19 cellular contexts compared by ENCODE assay signal in genomic region chr1:60922304-60922703, GRCh38.
DNase-seq lines count a peak whose midpoint lies in the region; ATAC-seq and TF ChIP-seq lines count a peak whose summit lies in the region.
"Had no signal": no experiment of that assay in that cellular context is flagged by ENCODE, and none has a peak within 500 bp of the region (broad histone marks: within the 10 kb centered on the region; RNA-seq: fewer than 3 reads in every experiment).

No MANE protein-coding gene starts in this region.

- no peaks in the 10 kb centered on the region for H4K20me1 ChIP-seq in hepatocyte (ENCODE audit: insufficient read depth, poor library complexity, severe bottlenecking)

- intact Hi-C loops in psoas muscle (cut with DNase I), result no loop called here

- no peak overlapping the region for H3K4ac ChIP-seq in mesenchymal stem cell (ENCODE audit: low read depth in 1 of 2, low read length in 2 of 2)

- H3K4me2 ChIP-seq in hepatocyte (no peak overlapping the region), mesenchymal stem cell (ENCODE audit: low read length, poor library complexity, severe bottlenecking) (no peak overlapping the region)

- H3K4me3 ChIP-seq in adipocyte (ENCODE audit: low read length) (no peak overlapping the region), hepatocyte (no peak overlapping the region), psoas muscle (no peak overlapping the region), mesenchymal stem cell (ENCODE audit: insufficient read depth in 1 of 2, low read depth in 1 of 2, low read length in 2 of 2) (no peak overlapping the region)
- H3K4me3 ChIP-seq: MG63 had no signal

- 84% methylated on average over 4 of the region's 4 CpGs for WGBS in hepatocyte (ENCODE audit: low lambda C conversion rate, missing lambda C conversion rate)
- 40 to 77% (median 43%) methylated on average over 4 of the region's 4 CpGs for WGBS in psoas muscle, 3 donors
- 73% methylated on average over 4 of the region's 4 CpGs for WGBS in mesenchymal stem cell

- no peaks in the 10 kb centered on the region for H3K4me1 Mint-ChIP-seq in stimulated activated naive CD8-positive, alpha-beta T cell treated with anti-CD3 and anti-CD28 coated beads, Interleukin-15, amount 100 ng/mL, for 72 hours
- H3K4me1 Mint-ChIP-seq: activated naive CD8-positive, alpha-beta T cell treated with anti-CD3 and anti-CD28 coated beads, Interleukin-2, amount 10 ng/mL, durations not matched to agents 7 days and 5 days; CD4-positive, CD25-positive, alpha-beta regulatory T cell; naive B cell had no signal

- DNase-seq in Ammon's horn (ENCODE audit: low spot score) (peak; percentile 32), adipocyte (ENCODE audit: low read depth) (peak; percentile 57), hepatocyte (ENCODE audit: low spot score) (peak; percentile 20), psoas muscle (peak; percentile 29 to 65), mesenchymal stem cell (no peak), NCI-H524 treated with DMSO at 0.1 percent for 48 hours (lab: John Stamatoyannopoulos, UW) (no peak), NCI-H1436 treated with DMSO at 0.1 percent for 48 hours (lab: John Stamatoyannopoulos, UW) (no peak)
- DNase-seq in stimulated activated naive CD8-positive, alpha-beta T cell treated with anti-CD3 and anti-CD28 coated beads, Interleukin-15, amount 100 ng/mL, for 72 hours, result no peak
- DNase-seq: activated CD4-positive, alpha-beta T cell treated with anti-CD3 and anti-CD28 coated beads, Interleukin-2, amount 50 U/mL, for 4 hours; activated naive CD8-positive, alpha-beta T cell treated with anti-CD3 and anti-CD28 coated beads, Interleukin-2, amount 10 ng/mL, durations not matched to agents 7 days and 5 days; activated T-cell treated with anti-CD3 and anti-CD28 coated beads, Interleukin-2, amount 50 U/mL, for 48 hours; CD4-positive, CD25-positive, alpha-beta regulatory T cell; DMS79 treated with DMSO at 0.1 percent for 48 hours; effector memory CD4-positive, alpha-beta T cell; MG63; naive B cell; NCI-H2029 treated with DMSO at 0.1 percent for 48 hours; NCI-H526; retina had no signal

- H3K27ac ChIP-seq in hepatocyte, result peak overlapping the region; percentile 90
- H3K27ac ChIP-seq in psoas muscle, result no peak overlapping the region
- H3K27ac ChIP-seq in mesenchymal stem cell (ENCODE audit: low read length, poor library complexity, severe bottlenecking), result no peak overlapping the region

- H3K27me3 Mint-ChIP-seq in stimulated activated naive CD8-positive, alpha-beta T cell treated with anti-CD3 and anti-CD28 coated beads, Interleukin-15, amount 100 ng/mL, for 72 hours, result no peaks in the 10 kb centered on the region
- H3K27me3 Mint-ChIP-seq: naive B cell had no signal

- no peak overlapping the region for H3K23ac ChIP-seq in mesenchymal stem cell (ENCODE audit: low read length in 2 of 2)

- H3K36me3 ChIP-seq in adipocyte (ENCODE audit: control insufficient read depth, insufficient read depth, low read length, severe bottlenecking) (no peaks in the 10 kb centered on the region), hepatocyte (replicated peaks; ENCODE audit: insufficient read depth, low read depth) (no peaks in the 10 kb centered on the region), psoas muscle (ENCODE audit: insufficient read depth in 1 of 2, low read depth in 1 of 2) (no peaks in the 10 kb centered on the region), mesenchymal stem cell (ENCODE audit: control insufficient read depth in 1 of 2, insufficient read depth in 2 of 2, low read depth in 1 of 2, low read length in 2 of 2) (no peaks in the 10 kb centered on the region)
- H3K36me3 ChIP-seq: MG63 had no signal

- H3K4me1 ChIP-seq in adipocyte (ENCODE audit: control insufficient read depth, insufficient read depth, low read length) (peaks cover 17% of the 10 kb centered on the region), hepatocyte (ENCODE audit: insufficient read depth) (peaks cover 31% of the 10 kb centered on the region), psoas muscle (peaks cover 4% of the 10 kb centered on the region), mesenchymal stem cell (ENCODE audit: control insufficient read depth, insufficient read depth, low read depth, low read length) (peaks cover 2% of the 10 kb centered on the region)

- ATAC-seq in psoas muscle, result no peak
- no peak for ATAC-seq in stimulated activated naive CD8-positive, alpha-beta T cell treated with anti-CD3 and anti-CD28 coated beads, Interleukin-15, amount 100 ng/mL, for 72 hours

- H3K4me3 Mint-ChIP-seq in stimulated activated naive CD8-positive, alpha-beta T cell treated with anti-CD3 and anti-CD28 coated beads, Interleukin-15, amount 100 ng/mL, for 72 hours, result no peak overlapping the region
- H3K4me3 Mint-ChIP-seq: activated naive CD8-positive, alpha-beta T cell treated with anti-CD3 and anti-CD28 coated beads, Interleukin-2, amount 10 ng/mL, durations not matched to agents 7 days and 5 days; CD4-positive, CD25-positive, alpha-beta regulatory T cell; naive B cell had no signal

- no peaks in the 10 kb centered on the region for H3K9me3 Mint-ChIP-seq in stimulated activated naive CD8-positive, alpha-beta T cell treated with anti-CD3 and anti-CD28 coated beads, Interleukin-15, amount 100 ng/mL, for 72 hours
- H3K9me3 Mint-ChIP-seq: activated naive CD8-positive, alpha-beta T cell treated with anti-CD3 and anti-CD28 coated beads, Interleukin-2, amount 10 ng/mL, durations not matched to agents 7 days and 5 days; CD4-positive, CD25-positive, alpha-beta regulatory T cell; naive B cell had no signal

- no peak overlapping the region for H2BK15ac ChIP-seq in mesenchymal stem cell (ENCODE audit: low read depth, poor library complexity, severe bottlenecking)

- no peak overlapping the region for H2AK5ac ChIP-seq in mesenchymal stem cell (ENCODE audit: low read length, severe bottlenecking)

- H2AFZ ChIP-seq in hepatocyte (no peak overlapping the region), mesenchymal stem cell (ENCODE audit: low read depth, low read length) (no peak overlapping the region)

- H3K27ac Mint-ChIP-seq in stimulated activated naive CD8-positive, alpha-beta T cell treated with anti-CD3 and anti-CD28 coated beads, Interleukin-15, amount 100 ng/mL, for 72 hours, result no peak overlapping the region
- H3K27ac Mint-ChIP-seq: activated naive CD8-positive, alpha-beta T cell treated with anti-CD3 and anti-CD28 coated beads, Interleukin-2, amount 10 ng/mL, durations not matched to agents 7 days and 5 days; CD4-positive, CD25-positive, alpha-beta regulatory T cell; naive B cell had no signal

- H2BK5ac ChIP-seq in mesenchymal stem cell (ENCODE audit: low read depth, low read length, poor library complexity, severe bottlenecking), result no peak overlapping the region

- H3K27me3 ChIP-seq in adipocyte (replicated peaks; ENCODE audit: control insufficient read depth, insufficient read depth, low read length), result no peaks in the 10 kb centered on the region
- no peaks in the 10 kb centered on the region for H3K27me3 ChIP-seq in hepatocyte
- H3K27me3 ChIP-seq in psoas muscle (ENCODE audit: insufficient read depth in 3 of 3, low read length in 2 of 3), result no peaks in the 10 kb centered on the region
- no peaks in the 10 kb centered on the region for H3K27me3 ChIP-seq in mesenchymal stem cell (ENCODE audit: control insufficient read depth in 1 of 2, insufficient read depth in 1 of 2, low read length in 2 of 2)
- H3K27me3 ChIP-seq: MG63 had no signal

- H3K9me3 ChIP-seq in adipocyte (ENCODE audit: control insufficient read depth, low read length) (no peaks in the 10 kb centered on the region), hepatocyte (ENCODE audit: low read depth) (no peaks in the 10 kb centered on the region), psoas muscle (no peaks in the 10 kb centered on the region), mesenchymal stem cell (ENCODE audit: control insufficient read depth, low read length) (no peaks in the 10 kb centered on the region)
- H3K9me3 ChIP-seq: MG63 had no signal

- no peak overlapping the region for H2BK12ac ChIP-seq in mesenchymal stem cell (ENCODE audit: low read length in 2 of 2)

- H3K18ac ChIP-seq in mesenchymal stem cell (ENCODE audit: low read depth in 1 of 2, low read length in 2 of 2), result no peak overlapping the region

- H3K9ac ChIP-seq in adipocyte (ENCODE audit: low read length), result no peak overlapping the region
- no peak overlapping the region for H3K9ac ChIP-seq in mesenchymal stem cell (ENCODE audit: low read length)

- no peak overlapping the region for H4K8ac ChIP-seq in mesenchymal stem cell (ENCODE audit: low read length)

- no peak overlapping the region for H2BK120ac ChIP-seq in mesenchymal stem cell (ENCODE audit: low read depth, low read length)

- H3K14ac ChIP-seq in mesenchymal stem cell (ENCODE audit: low read length in 2 of 2), result no peak overlapping the region

- H4K91ac ChIP-seq in mesenchymal stem cell (ENCODE audit: low read length), result no peak overlapping the region

- H3K9me2 ChIP-seq in hepatocyte (replicated peaks; ENCODE audit: insufficient read depth), result no peaks in the 10 kb centered on the region

- TF ChIP-seq CTCF in hepatocyte (IDR thresholded peaks at IDR 0.05; ENCODE audit: poor library complexity), result no peak
- no peak for TF ChIP-seq CTCF in psoas muscle (IDR thresholded peaks at IDR 0.05)

- H3K79me2 ChIP-seq in hepatocyte, result no peaks in the 10 kb centered on the region

- H3K79me1 ChIP-seq in mesenchymal stem cell (replicated peaks; ENCODE audit: low read length, poor library complexity, severe bottlenecking), result no peaks in the 10 kb centered on the region

Comparison
In these comparisons a context has a peak if more than half of its experiments do, and no peak if none do; other contexts are left out.
1. DNase-seq: peak in Ammon's horn (single experiment), adipocyte (single experiment), hepatocyte (single experiment) and psoas muscle (2 of 2); none in mesenchymal stem cell (single experiment), NCI-H524 treated with DMSO at 0.1 percent for 48 hours (single experiment), NCI-H1436 treated with DMSO at 0.1 percent for 48 hours (single experiment) and stimulated activated naive CD8-positive, alpha-beta T cell treated with anti-CD3 and anti-CD28 coated beads, Interleukin-15, amount 100 ng/mL, for 72 hours (0 of 2).